Comparison of ENCODE assay signal across 21 cellular contexts in genomic region chr2:241240320-241241004, GRCh38.
"Had no signal": no experiment of that assay in that cellular context is flagged by ENCODE, and none has a peak within 500 bp of the region (broad histone marks: within the 10 kb centered on the region; RNA-seq: fewer than 3 reads in every experiment).

No MANE protein-coding gene starts in this region.

- H3K4me3 Mint-ChIP-seq: activated CD8-positive, alpha-beta T cell treated with anti-CD3 and anti-CD28 coated beads, Interleukin-2, amount 10 ng/mL, durations not matched to agents 7 days and 5 days; T-helper 17 cell; WTC11 had no signal

- H3K4me3 ChIP-seq: body of pancreas, PC-9 had no signal

- H3K9me3 Mint-ChIP-seq: WTC11 had no signal

- H3K27ac Mint-ChIP-seq: activated CD8-positive, alpha-beta T cell treated with anti-CD3 and anti-CD28 coated beads, Interleukin-2, amount 10 ng/mL, durations not matched to agents 7 days and 5 days; T-helper 17 cell; WTC11 had no signal

- H3K4me1 ChIP-seq: body of pancreas had no signal

- H3K27me3 Mint-ChIP-seq: T-helper 17 cell had no signal

- H3K4me2 ChIP-seq: PC-9 had no signal

- H3K4me1 Mint-ChIP-seq: WTC11 had no signal

- ATAC-seq: activated CD8-positive, alpha-beta T cell treated with anti-CD3 and anti-CD28 coated beads, Interleukin-2, amount 10 ng/mL, durations not matched to agents 7 days and 5 days; body of pancreas; T-helper 17 cell; WTC11 had no signal

- H3K9me3 ChIP-seq: body of pancreas had no signal

- H2AFZ ChIP-seq: PC-9 had no signal

- H3K27me3 ChIP-seq: body of pancreas had no signal

- DNase-seq: activated CD4-positive, alpha-beta T cell treated with anti-CD3 and anti-CD28 coated beads for 48 hours; activated CD4-positive, alpha-beta T cell treated with anti-CD3 and anti-CD28 coated beads, Interleukin-2, amount 50 U/mL, for 4 hours; activated CD4-positive, CD25-positive, alpha-beta regulatory T cell treated with anti-CD3 and anti-CD28 coated beads, Interleukin-2, amount 50 U/mL, for 72 hours; activated CD8-positive, alpha-beta memory T cell treated with anti-CD3 and anti-CD28 coated beads, Interleukin-2, amount 50 U/mL, for 48 hours; activated CD8-positive, alpha-beta T cell treated with anti-CD3 and anti-CD28 coated beads, Interleukin-2, amount 10 ng/mL, durations not matched to agents 7 days and 5 days; activated naive CD4-positive, alpha-beta T cell treated with anti-CD3 and anti-CD28 coated beads, Interleukin-2, amount 50 U/mL, for 16 hours; activated T-cell treated with anti-CD3 and anti-CD28 coated beads, Interleukin-2, amount 50 U/mL, for 1 hour; body of pancreas; central memory CD4-positive, alpha-beta T cell; KG1; MV-4-11; NCI-H1105; NCI-H1436 treated with DMSO at 0.1 percent for 48 hours; NCI-H187; NCI-H2081; NCI-H510A treated with DMSO at 0.1 percent for 48 hours; PC-9; SIG-M5; T-helper 17 cell; T-helper 9 cell had no signal

- H3K27ac ChIP-seq: body of pancreas, PC-9 had no signal
